Comparison of ENCODE assay signal across 2 cellular contexts in the genomic region with DNA sequence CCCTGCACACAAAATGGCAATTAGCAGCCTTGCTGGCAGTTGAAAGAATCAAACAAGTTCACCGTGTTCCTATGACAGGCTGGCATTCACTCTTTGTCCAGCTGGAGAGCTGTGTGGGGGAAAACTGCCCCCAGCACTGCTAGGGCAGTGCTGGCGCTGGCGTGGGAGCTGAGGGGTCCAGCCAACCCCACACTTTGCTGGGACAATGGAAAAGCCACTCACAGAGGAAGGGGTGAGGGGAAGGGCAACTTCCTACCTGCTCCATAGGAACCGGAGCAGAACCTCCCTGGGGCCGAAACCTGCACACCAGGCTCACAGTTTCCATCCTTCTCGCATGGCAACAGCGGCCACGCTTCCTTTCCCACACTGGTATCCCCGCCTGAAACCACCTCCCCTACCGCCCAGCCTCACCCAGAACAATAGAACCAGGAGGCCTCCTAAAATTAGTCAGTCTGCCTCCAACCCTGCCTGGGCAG.
TF ChIP-seq lines count a peak whose summit lies in the region.

No MANE protein-coding gene starts in this region.

TF ChIP-seq in A549, 52 proteins besides CTCF, POLR2A, EP300 and RAD21:
- TF ChIP-seq RARB (CRISPR knock-in tag; IDR thresholded peaks at IDR 0.05) (no peak), HDAC2 (IDR thresholded peaks at IDR 0.05) (no peak), MAZ (IDR thresholded peaks at IDR 0.05; ENCODE audit: borderline replicate concordance, low read depth, low read length) (no peak), ZNF302 (CRISPR knock-in tag; IDR thresholded peaks at IDR 0.05) (no peak), ZC3H11A (IDR thresholded peaks at IDR 0.05) (no peak), CBX8 (IDR thresholded peaks at IDR 0.05) (no peak), BHLHE40 (IDR thresholded peaks at IDR 0.05; ENCODE audit: low read depth, low read length) (no peak), CBX2 (IDR thresholded peaks at IDR 0.05; ENCODE audit: borderline replicate concordance, low read depth) (no peak)
- TF ChIP-seq, protein P1, sequence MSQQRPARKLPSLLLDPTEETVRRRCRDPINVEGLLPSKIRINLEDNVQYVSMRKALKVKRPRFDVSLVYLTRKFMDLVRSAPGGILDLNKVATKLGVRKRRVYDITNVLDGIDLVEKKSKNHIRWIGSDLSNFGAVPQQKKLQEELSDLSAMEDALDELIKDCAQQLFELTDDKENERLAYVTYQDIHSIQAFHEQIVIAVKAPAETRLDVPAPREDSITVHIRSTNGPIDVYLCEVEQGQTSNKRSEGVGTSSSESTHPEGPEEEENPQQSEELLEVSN (IDR thresholded peaks at IDR 0.05; ENCODE audit: borderline replicate concordance, low read depth), result no peak

TF ChIP-seq in GM23338, 12 proteins besides CTCF, POLR2A, EP300 and RAD21:
- TF ChIP-seq EZH2 (IDR thresholded peaks at IDR 0.05; ENCODE audit: low read depth, unreplicated experiment) (no peak), POLR2AphosphoS5 (IDR thresholded peaks at IDR 0.05; ENCODE audit: low read depth) (no peak), EZH2phosphoT487 (IDR thresholded peaks at IDR 0.05; ENCODE audit: unreplicated experiment) (no peak), ZNF331 (CRISPR knock-in tag; IDR thresholded peaks at IDR 0.05; ENCODE audit: low read depth) (no peak), NANOG (IDR thresholded peaks at IDR 0.05; ENCODE audit: borderline replicate concordance) (no peak), ZNF114 (CRISPR knock-in tag; IDR thresholded peaks at IDR 0.05) (no peak), CREB1 (CRISPR knock-in tag; IDR thresholded peaks at IDR 0.05; ENCODE audit: low read depth) (no peak), STAT1 (IDR thresholded peaks at IDR 0.05; ENCODE audit: unreplicated experiment) (no peak), JUNB (IDR thresholded peaks at IDR 0.05; ENCODE audit: unreplicated experiment) (no peak)
- TF ChIP-seq, protein P2, sequence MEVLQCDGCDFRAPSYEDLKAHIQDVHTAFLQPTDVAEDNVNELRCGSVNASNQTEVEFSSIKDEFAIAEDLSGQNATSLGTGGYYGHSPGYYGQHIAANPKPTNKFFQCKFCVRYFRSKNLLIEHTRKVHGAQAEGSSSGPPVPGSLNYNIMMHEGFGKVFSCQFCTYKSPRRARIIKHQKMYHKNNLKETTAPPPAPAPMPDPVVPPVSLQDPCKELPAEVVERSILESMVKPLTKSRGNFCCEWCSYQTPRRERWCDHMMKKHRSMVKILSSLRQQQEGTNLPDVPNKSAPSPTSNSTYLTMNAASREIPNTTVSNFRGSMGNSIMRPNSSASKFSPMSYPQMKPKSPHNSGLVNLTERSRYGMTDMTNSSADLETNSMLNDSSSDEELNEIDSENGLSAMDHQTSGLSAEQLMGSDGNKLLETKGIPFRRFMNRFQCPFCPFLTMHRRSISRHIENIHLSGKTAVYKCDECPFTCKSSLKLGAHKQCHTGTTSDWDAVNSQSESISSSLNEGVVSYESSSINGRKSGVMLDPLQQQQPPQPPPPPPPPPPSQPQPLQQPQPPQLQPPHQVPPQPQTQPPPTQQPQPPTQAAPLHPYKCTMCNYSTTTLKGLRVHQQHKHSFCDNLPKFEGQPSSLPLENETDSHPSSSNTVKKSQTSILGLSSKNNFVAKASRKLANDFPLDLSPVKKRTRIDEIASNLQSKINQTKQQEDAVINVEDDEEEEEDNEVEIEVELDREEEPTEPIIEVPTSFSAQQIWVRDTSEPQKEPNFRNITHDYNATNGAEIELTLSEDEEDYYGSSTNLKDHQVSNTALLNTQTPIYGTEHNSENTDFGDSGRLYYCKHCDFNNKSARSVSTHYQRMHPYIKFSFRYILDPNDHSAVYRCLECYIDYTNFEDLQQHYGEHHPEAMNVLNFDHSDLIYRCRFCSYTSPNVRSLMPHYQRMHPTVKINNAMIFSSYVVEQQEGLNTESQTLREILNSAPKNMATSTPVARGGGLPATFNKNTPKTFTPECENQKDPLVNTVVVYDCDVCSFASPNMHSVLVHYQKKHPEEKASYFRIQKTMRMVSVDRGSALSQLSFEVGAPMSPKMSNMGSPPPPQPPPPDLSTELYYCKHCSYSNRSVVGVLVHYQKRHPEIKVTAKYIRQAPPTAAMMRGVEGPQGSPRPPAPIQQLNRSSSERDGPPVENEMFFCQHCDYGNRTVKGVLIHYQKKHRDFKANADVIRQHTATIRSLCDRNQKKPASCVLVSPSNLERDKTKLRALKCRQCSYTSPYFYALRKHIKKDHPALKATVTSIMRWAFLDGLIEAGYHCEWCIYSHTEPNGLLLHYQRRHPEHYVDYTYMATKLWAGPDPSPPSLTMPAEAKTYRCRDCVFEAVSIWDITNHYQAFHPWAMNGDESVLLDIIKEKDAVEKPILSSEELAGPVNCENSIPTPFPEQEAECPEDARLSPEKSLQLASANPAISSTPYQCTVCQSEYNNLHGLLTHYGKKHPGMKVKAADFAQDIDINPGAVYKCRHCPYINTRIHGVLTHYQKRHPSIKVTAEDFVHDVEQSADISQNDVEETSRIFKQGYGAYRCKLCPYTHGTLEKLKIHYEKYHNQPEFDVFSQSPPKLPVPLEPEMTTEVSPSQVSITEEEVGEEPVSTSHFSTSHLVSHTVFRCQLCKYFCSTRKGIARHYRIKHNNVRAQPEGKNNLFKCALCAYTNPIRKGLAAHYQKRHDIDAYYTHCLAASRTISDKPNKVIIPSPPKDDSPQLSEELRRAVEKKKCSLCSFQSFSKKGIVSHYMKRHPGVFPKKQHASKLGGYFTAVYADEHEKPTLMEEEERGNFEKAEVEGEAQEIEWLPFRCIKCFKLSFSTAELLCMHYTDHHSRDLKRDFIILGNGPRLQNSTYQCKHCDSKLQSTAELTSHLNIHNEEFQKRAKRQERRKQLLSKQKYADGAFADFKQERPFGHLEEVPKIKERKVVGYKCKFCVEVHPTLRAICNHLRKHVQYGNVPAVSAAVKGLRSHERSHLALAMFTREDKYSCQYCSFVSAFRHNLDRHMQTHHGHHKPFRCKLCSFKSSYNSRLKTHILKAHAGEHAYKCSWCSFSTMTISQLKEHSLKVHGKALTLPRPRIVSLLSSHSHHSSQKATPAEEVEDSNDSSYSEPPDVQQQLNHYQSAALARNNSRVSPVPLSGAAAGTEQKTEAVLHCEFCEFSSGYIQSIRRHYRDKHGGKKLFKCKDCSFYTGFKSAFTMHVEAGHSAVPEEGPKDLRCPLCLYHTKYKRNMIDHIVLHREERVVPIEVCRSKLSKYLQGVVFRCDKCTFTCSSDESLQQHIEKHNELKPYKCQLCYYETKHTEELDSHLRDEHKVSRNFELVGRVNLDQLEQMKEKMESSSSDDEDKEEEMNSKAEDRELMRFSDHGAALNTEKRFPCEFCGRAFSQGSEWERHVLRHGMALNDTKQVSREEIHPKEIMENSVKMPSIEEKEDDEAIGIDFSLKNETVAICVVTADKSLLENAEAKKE (CRISPR knock-in tag; IDR thresholded peaks at IDR 0.05), result no peak
- TF ChIP-seq, protein P3, sequence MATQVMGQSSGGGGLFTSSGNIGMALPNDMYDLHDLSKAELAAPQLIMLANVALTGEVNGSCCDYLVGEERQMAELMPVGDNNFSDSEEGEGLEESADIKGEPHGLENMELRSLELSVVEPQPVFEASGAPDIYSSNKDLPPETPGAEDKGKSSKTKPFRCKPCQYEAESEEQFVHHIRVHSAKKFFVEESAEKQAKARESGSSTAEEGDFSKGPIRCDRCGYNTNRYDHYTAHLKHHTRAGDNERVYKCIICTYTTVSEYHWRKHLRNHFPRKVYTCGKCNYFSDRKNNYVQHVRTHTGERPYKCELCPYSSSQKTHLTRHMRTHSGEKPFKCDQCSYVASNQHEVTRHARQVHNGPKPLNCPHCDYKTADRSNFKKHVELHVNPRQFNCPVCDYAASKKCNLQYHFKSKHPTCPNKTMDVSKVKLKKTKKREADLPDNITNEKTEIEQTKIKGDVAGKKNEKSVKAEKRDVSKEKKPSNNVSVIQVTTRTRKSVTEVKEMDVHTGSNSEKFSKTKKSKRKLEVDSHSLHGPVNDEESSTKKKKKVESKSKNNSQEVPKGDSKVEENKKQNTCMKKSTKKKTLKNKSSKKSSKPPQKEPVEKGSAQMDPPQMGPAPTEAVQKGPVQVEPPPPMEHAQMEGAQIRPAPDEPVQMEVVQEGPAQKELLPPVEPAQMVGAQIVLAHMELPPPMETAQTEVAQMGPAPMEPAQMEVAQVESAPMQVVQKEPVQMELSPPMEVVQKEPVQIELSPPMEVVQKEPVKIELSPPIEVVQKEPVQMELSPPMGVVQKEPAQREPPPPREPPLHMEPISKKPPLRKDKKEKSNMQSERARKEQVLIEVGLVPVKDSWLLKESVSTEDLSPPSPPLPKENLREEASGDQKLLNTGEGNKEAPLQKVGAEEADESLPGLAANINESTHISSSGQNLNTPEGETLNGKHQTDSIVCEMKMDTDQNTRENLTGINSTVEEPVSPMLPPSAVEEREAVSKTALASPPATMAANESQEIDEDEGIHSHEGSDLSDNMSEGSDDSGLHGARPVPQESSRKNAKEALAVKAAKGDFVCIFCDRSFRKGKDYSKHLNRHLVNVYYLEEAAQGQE (IDR thresholded peaks at IDR 0.05; ENCODE audit: unreplicated experiment), result no peak
- TF ChIP-seq, protein P4, sequence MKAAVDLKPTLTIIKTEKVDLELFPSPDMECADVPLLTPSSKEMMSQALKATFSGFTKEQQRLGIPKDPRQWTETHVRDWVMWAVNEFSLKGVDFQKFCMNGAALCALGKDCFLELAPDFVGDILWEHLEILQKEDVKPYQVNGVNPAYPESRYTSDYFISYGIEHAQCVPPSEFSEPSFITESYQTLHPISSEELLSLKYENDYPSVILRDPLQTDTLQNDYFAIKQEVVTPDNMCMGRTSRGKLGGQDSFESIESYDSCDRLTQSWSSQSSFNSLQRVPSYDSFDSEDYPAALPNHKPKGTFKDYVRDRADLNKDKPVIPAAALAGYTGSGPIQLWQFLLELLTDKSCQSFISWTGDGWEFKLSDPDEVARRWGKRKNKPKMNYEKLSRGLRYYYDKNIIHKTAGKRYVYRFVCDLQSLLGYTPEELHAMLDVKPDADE (IDR thresholded peaks at IDR 0.05), result no peak
